Comparison of ENCODE assay signal across 18 cellular contexts in the genomic region with DNA sequence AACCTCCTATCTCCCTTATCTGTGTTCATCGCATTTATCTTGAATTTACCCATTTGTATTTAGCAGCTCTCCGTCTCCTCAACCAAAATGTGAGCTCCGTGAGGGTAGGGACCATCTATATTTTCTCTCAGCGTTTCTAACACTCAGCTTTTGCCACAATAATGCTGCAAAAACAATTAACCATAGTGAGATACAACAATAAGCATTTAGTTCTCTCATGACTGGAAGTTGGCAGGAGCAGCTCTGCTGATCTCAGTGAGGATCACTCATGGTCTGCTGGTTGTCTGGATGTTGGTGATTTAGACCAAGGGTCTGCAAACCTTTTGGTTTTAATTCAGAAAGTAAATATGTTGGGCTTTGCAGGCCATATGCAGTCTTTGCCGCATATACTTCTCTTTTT.
DNase-seq lines count a peak whose midpoint lies in the region; ATAC-seq and TF ChIP-seq lines count a peak whose summit lies in the region.
"Had no signal": no experiment of that assay in that cellular context is flagged by ENCODE, and none has a peak within 500 bp of the region (broad histone marks: within the 10 kb centered on the region; RNA-seq: fewer than 3 reads in every experiment).

No MANE protein-coding gene starts in this region.

- TF ChIP-seq CTCF in Panc1 (IDR thresholded peaks at IDR 0.05) (no peak), ascending aorta (IDR thresholded peaks at IDR 0.05) (no peak), upper lobe of left lung (IDR thresholded peaks at IDR 0.05) (no peak)

- no peak for ATAC-seq in Panc1
- ATAC-seq in upper lobe of left lung (ENCODE audit: low FRiP score in 2 of 2): no peak
- ATAC-seq in HG03280 (IDR thresholded peaks at IDR 0.05; ENCODE audit: unreplicated experiment): no peak
- ATAC-seq: CD8-positive, alpha-beta T cell had no signal

- DNase-seq in Panc1 (ENCODE audit: low read depth, low spot score) (no peak), medulla oblongata (ENCODE audit: extremely low spot score) (peak; percentile 26), pons (ENCODE audit: low spot score) (peak; percentile 53), superior temporal gyrus (ENCODE audit: extremely low spot score) (peak; percentile 49), ascending aorta (ENCODE audit: low spot score in 2 of 2) (no peak), upper lobe of left lung (no peak), HuH-7.5 (ENCODE audit: low spot score) (no peak)
- DNase-seq: 8988T; ACHN; Caco-2; Calu3; CD4-positive, alpha-beta T cell; CD8-positive, alpha-beta T cell; DMS79 treated with DMSO at 0.1 percent for 48 hours; GF-D8 had no signal

- no peak overlapping the region for H3K4me3 ChIP-seq in Panc1 (ENCODE audit: low read depth in 2 of 2, low read length in 2 of 2)
- no peak overlapping the region for H3K4me3 ChIP-seq in ascending aorta
- no peak overlapping the region for H3K4me3 ChIP-seq in upper lobe of left lung
- H3K4me3 ChIP-seq: BLaER1 treated with 17β-estradiol and CSF1 and Interleukin-3, amounts not matched to agents 10 nM and 100 nM had no signal

- CTCF ChIA-PET in Panc1 (lab: Charles Lee): no interaction called here

- H3K27ac ChIP-seq in Panc1 (ENCODE audit: low read length) (peak overlapping the region; percentile 11; the same call in 1 of the 2 replicates), ascending aorta (no peak overlapping the region), upper lobe of left lung (no peak overlapping the region)
- H3K27ac ChIP-seq: BLaER1 treated with 17β-estradiol and CSF1 and Interleukin-3, amounts not matched to agents 10 nM and 100 nM; C4-2B had no signal

- TF ChIP-seq POLR2A in upper lobe of left lung (IDR thresholded peaks at IDR 0.05): no peak

- no TSS peak for BruUV-seq in Panc1 (replicated peaks; lab: Mats Ljungman, UMichigan)

- POLR2A ChIA-PET in Panc1 (lab: Charles Lee): no interaction called here

- no peaks in the 10 kb centered on the region for H3K27me3 ChIP-seq in Panc1 (ENCODE audit: control insufficient read depth, insufficient read depth, low read length)
- no peaks in the 10 kb centered on the region for H3K27me3 ChIP-seq in ascending aorta
- H3K27me3 ChIP-seq in upper lobe of left lung: no peaks in the 10 kb centered on the region
- H3K27me3 ChIP-seq: BLaER1 treated with 17β-estradiol and CSF1 and Interleukin-3, amounts not matched to agents 10 nM and 100 nM had no signal

- H3K9me3 ChIP-seq in Panc1 (ENCODE audit: control insufficient read depth, insufficient read depth, low read depth, low read length) (peaks cover 10% of the 10 kb centered on the region; the same call in 1 of the 2 replicates), ascending aorta (no peaks in the 10 kb centered on the region), upper lobe of left lung (no peaks in the 10 kb centered on the region)

- H3K36me3 ChIP-seq in Panc1 (ENCODE audit: control insufficient read depth, insufficient read depth, low read length) (no peaks in the 10 kb centered on the region), ascending aorta (no peaks in the 10 kb centered on the region), upper lobe of left lung (no peaks in the 10 kb centered on the region)
- H3K36me3 ChIP-seq: BLaER1 treated with 17β-estradiol and CSF1 and Interleukin-3, amounts not matched to agents 10 nM and 100 nM had no signal

- in situ Hi-C loops in Panc1 (cut with HindIII; ENCODE audit: low pct_unique_long_range_greater_than_20kb, low sequenced_read_pairs): no loop called here

- 82 to 85% methylated on average over 5 of the region's 5 CpGs for WGBS in upper lobe of left lung, 2 donors

- intact Hi-C loops in Panc1 (cut with micrococcal nuclease; ENCODE audit: unreplicated experiment): no loop called here
- intact Hi-C loops in ascending aorta (cut with DNase I): no loop called here

- no peak for TF ChIP-seq EP300 in upper lobe of left lung (IDR thresholded peaks at IDR 0.05)

- H3K4me1 ChIP-seq in Panc1 (ENCODE audit: control insufficient read depth, insufficient read depth, low read length): no peaks in the 10 kb centered on the region
- H3K4me1 ChIP-seq in ascending aorta: no peaks in the 10 kb centered on the region
- H3K4me1 ChIP-seq in upper lobe of left lung: no peaks in the 10 kb centered on the region
- H3K4me1 ChIP-seq: BLaER1 treated with 17β-estradiol and CSF1 and Interleukin-3, amounts not matched to agents 10 nM and 100 nM; Caco-2 had no signal

Comparison
In these comparisons a context has a peak if more than half of its experiments do, and no peak if none do; other contexts are left out.
1. DNase-seq: peak in medulla oblongata (single experiment), pons (single experiment) and superior temporal gyrus (single experiment); none in Panc1 (single experiment), ascending aorta (0 of 2), upper lobe of left lung (0 of 2) and HuH-7.5 (single experiment).